Comparison of ENCODE assay signal across 3 cellular contexts in the genomic region with DNA sequence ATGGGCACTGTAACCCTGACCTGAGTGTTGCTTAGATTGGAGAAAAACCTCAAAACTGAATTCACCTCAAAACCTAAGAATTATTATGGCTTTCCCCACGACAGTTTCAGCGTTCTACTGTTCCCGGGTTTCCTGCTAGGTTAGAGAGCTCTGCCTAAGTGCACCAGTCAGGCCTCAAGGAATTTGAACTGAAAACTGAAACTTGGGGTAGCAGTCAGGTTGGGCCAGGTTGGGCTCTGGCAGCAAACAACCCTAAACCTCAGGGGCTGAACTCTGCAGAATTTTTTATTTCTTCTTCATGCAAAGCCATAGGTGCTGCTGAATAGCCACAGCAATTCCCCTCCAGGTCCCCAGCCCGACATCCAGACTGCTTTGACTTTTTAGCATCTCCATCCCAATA.
"Had no signal": no experiment of that assay in that cellular context is flagged by ENCODE, and none has a peak within 500 bp of the region (broad histone marks: within the 10 kb centered on the region; RNA-seq: fewer than 3 reads in every experiment).

No MANE protein-coding gene starts in this region.

- H3K4me3 ChIP-seq: GM12878 had no signal

- DNase-seq: GDM1, GF-D8 had no signal

- ATAC-seq: GM12878 had no signal
